ENCODE assay signal across 22 cellular contexts in the genomic region with DNA sequence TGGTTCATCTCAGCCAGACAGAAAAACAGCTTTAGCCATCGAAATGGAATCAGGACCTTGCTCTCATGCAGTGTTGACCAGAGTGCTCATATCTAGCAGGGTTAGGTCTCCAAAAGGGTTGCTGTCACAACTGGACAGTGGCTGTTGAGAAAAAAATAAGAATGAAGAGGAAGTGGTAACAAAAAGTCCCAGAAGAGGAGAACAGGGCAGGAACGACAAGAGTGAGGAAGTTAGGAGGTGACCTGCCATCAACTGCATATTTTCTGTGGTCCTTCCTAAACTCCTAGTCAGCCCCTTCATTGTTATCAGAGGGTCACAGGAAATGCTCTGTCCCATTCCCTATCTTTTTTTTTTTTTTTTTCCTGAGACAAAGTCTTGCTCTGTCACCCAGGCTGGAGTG.
"Had no signal": no experiment of that assay in that cellular context is flagged by ENCODE, and none has a peak within 500 bp of the region (broad histone marks: within the 10 kb centered on the region; RNA-seq: fewer than 3 reads in every experiment).

No MANE protein-coding gene starts in this region.

- ATAC-seq: left colon; left lung; lower lobe of right lung; natural killer cell; stimulated activated memory B cell treated with anti-CD40 and anti-IgM and Interleukin-4, amounts not matched to agents 10 μg/mL and 1 μg/mL and 100 μg/mL, for 72 hours; stimulated activated naive CD8-positive, alpha-beta T cell treated with anti-CD3 and anti-CD28 coated beads, Interleukin-15, amount 100 ng/mL, for 72 hours had no signal

- DNase-seq: hypothalamus; immature natural killer cell; kidney; left colon; left lung; lower lobe of right lung; mammary epithelial cell; mesenchymal stem cell; naive B cell; natural killer cell; nephron progenitor cell; ovary; right lobe of liver; stimulated activated CD4-positive, alpha-beta T cell treated with anti-CD3 and anti-CD28 coated beads, Interleukin-1b, Interleukin-23, amount 100 ng/mL, for 48 hours; stimulated activated CD4-positive, alpha-beta T cell treated with anti-CD3 and anti-CD28 coated beads, Interleukin-2, amount 100 ng/mL, for 48 hours; stimulated activated CD4-positive, alpha-beta T cell treated with anti-CD3 and anti-CD28 coated beads, Interleukin-4, amount 100 ng/mL, for 4 hours; stimulated activated CD8-positive, alpha-beta memory T cell treated with anti-CD3 and anti-CD28 coated beads, Interleukin-4, amount 100 ng/mL, for 48 hours; stimulated activated naive CD4-positive, alpha-beta T cell treated with Interleukin-2 at 50 U/mL for 16 hours; stimulated activated naive CD8-positive, alpha-beta T cell treated with anti-CD3 and anti-CD28 coated beads, Interleukin-15, amount 100 ng/mL, for 72 hours; substantia nigra; uterus had no signal
